ENCODE assay signal across 8 cellular contexts in genomic region chr5:82165740-82166530, GRCh38.
DNase-seq lines count a peak whose midpoint lies in the region; ATAC-seq, FAIRE-seq and TF ChIP-seq lines count a peak whose summit lies in the region.

No MANE protein-coding gene starts in this region.

- H3K27ac Mint-ChIP-seq in CD8-positive, alpha-beta memory T cell = peak overlapping the region in 3 of 8 donors; percentile 5 to 15 (median 15)

- POLR2A ChIA-PET in CD8-positive, alpha-beta memory T cell (lab: Charles Lee) = interaction anchor here (1.1 kb wide), 1 partner anchor 416 kb away, joined by 4 read pairs; no protein-coding TSS in a partner anchor

- no peaks in the 10 kb centered on the region for H3K9me3 Mint-ChIP-seq in CD8-positive, alpha-beta memory T cell

- CTCF ChIA-PET in CD8-positive, alpha-beta memory T cell (lab: Charles Lee) = interaction anchor here (0.6 to 1.5 kb wide), 9 partner anchors 10 to 866 kb away, joined by 3 to 5 read pairs (median 3); no protein-coding TSS in a partner anchor

- H3K36me3 ChIP-seq in CD8-positive, alpha-beta memory T cell (ENCODE audit: insufficient read depth, low read length) = no peaks in the 10 kb centered on the region
- no peaks in the 10 kb centered on the region for H3K36me3 ChIP-seq in endocrine pancreas (ENCODE audit: control insufficient read depth, insufficient read depth, low read length)
- no peaks in the 10 kb centered on the region for H3K36me3 ChIP-seq in thyroid gland

- H3K36me3 Mint-ChIP-seq in CD8-positive, alpha-beta memory T cell = peaks cover 0 to 3% (median 0%) of the 10 kb centered on the region in 3 donors

- intact Hi-C loops in thyroid gland (cut with DNase I) = loop anchor here (5.0 to 10.0 kb wide), 3 partner anchors 311 to 744 kb away; no protein-coding TSS in a partner anchor

- no peak overlapping the region for H3K4me3 Mint-ChIP-seq in CD8-positive, alpha-beta memory T cell

- no peaks in the 10 kb centered on the region for H3K4me1 Mint-ChIP-seq in CD8-positive, alpha-beta memory T cell

- peak in 4 of 5 donors; percentile 3 to 60 (median 43) for DNase-seq in CD8-positive, alpha-beta memory T cell
- DNase-seq in NCI-H2107 treated with DMSO at 0.1 percent for 48 hours (lab: John Stamatoyannopoulos, UW; ENCODE audit: unreplicated experiment) (peak; percentile 16), lung microvascular endothelial cell (ENCODE audit: low read depth in 2 of 2) (peak; percentile 95 to 96), thyroid gland (peak; percentile 74)

- peak; percentile 80 for ATAC-seq in GM18873 (IDR thresholded peaks at IDR 0.05; ENCODE audit: low FRiP score, unreplicated experiment)
- ATAC-seq in HG03097 (IDR thresholded peaks at IDR 0.05; ENCODE audit: low FRiP score, unreplicated experiment) = peak; percentile 95

- no peaks in the 10 kb centered on the region for H3K9me3 ChIP-seq in CD8-positive, alpha-beta memory T cell (ENCODE audit: low read length)
- H3K9me3 ChIP-seq in endocrine pancreas (ENCODE audit: control insufficient read depth, low read length) = no peaks in the 10 kb centered on the region
- H3K9me3 ChIP-seq in thyroid gland = no peaks in the 10 kb centered on the region

- peak; percentile 33 to 98 (median 81) for TF ChIP-seq CTCF in thyroid gland (IDR thresholded peaks at IDR 0.05)

- H3K4me1 ChIP-seq in CD8-positive, alpha-beta memory T cell (ENCODE audit: insufficient read depth, low read length) = no peaks in the 10 kb centered on the region
- H3K4me1 ChIP-seq in endocrine pancreas (ENCODE audit: control insufficient read depth, insufficient read depth, low read length) (peaks cover 13% of the 10 kb centered on the region), thyroid gland (peaks cover 7% of the 10 kb centered on the region in 2 donors)

- peak; percentile 87 for FAIRE-seq in TTC549 (lab: Jason Lieb, UNC)

- no peak overlapping the region for H3K4me3 ChIP-seq in CD8-positive, alpha-beta memory T cell (ENCODE audit: low read length)
- H3K4me3 ChIP-seq in endocrine pancreas (ENCODE audit: control insufficient read depth, insufficient read depth, low read length) (peak overlapping the region; percentile 11), thyroid gland (replicated peaks in 1 of 3) (no peak overlapping the region)

- WGBS in thyroid gland, 2 donors = 52 to 53% methylated on average over 3 of the region's 3 CpGs

- no peaks in the 10 kb centered on the region for H3K27me3 ChIP-seq in CD8-positive, alpha-beta memory T cell (ENCODE audit: insufficient read depth, low read length, poor library complexity, severe bottlenecking)
- no peaks in the 10 kb centered on the region for H3K27me3 ChIP-seq in endocrine pancreas (ENCODE audit: control insufficient read depth, insufficient read depth, low read length)
- H3K27me3 ChIP-seq in thyroid gland = no peaks in the 10 kb centered on the region

- H3K9ac ChIP-seq in endocrine pancreas (ENCODE audit: control insufficient read depth, insufficient read depth, low read length) = no peak overlapping the region

- no peak overlapping the region for H3K27ac ChIP-seq in CD8-positive, alpha-beta memory T cell (ENCODE audit: low read depth, low read length)
- peak overlapping the region in 2 of 3 donors; percentile 24 to 54 for H3K27ac ChIP-seq in thyroid gland

- TF ChIP-seq POLR2A in thyroid gland (IDR thresholded peaks at IDR 0.05) = no peak

- H3K27me3 Mint-ChIP-seq in CD8-positive, alpha-beta memory T cell = no peaks in the 10 kb centered on the region

Comparison
In these comparisons a context has a peak if more than half of its experiments do, and no peak if none do; other contexts are left out.
1. DNase-seq: peak in every context shown above with its lines; median percentile 96 in lung microvascular endothelial cell; 74 in thyroid gland; 43 in CD8-positive, alpha-beta memory T cell; 16 in NCI-H2107 treated with DMSO at 0.1 percent for 48 hours.